7 cellular contexts compared by ENCODE assay signal in the genomic region with DNA sequence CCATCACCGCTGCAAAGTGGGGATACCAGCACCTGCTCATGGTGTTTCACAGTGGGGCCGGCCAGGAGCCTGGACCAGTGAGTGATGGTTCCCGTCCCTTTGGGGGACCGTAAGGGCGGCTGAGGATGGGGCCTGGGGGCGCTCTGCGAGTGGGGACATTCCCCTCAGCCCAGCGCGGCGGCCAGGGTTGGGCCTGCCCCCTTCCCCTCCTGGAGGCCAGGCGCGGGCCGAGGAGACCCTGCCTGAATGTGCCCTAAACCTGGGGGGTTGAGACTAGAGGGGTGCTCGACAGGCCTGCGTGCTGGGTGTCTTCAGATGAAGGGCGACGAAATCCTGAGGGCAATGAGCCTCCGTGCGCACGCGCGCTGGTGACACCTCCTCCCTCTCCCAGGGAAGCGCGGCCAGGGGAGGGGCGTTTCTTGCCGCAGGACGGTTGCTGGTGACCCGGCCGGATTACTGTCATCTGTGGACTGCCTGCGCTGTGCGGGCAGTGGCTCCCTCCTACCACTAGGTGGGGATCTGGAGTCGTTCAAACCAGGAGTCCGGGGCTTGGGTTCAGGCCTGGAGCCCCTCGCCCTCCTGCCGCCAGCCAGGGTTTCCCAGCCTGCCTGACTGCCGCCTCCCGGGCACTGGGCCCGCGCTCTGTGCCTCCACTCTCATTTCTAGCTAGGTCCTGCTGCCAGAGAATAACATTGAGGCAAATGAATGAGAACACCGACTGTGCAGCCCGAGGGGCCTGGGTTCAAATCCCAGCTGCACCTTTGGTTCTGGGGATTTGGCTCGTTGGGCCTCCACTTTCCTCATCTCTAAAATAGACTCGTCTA. TPM values are rescaled to one million over a fixed set of nuclear protein-coding genes. Genes with fewer than 3 reads are reported as not detected.
DNase-seq lines count a peak whose midpoint lies in the region; ATAC-seq and TF ChIP-seq lines count a peak whose summit lies in the region.

No MANE protein-coding gene starts in this region.

- DNase-seq in GM12865 (ENCODE audit: low read depth) (peak; percentile 75), PC-3 (peak; percentile 94), foreskin melanocyte (peak; percentile 70), nephron progenitor cell (peak; percentile 95), upper lobe of left lung (peak; percentile 81 to 93)

- H4K20me1 ChIP-seq in PC-3 (ENCODE audit: low read length): no peaks in the 10 kb centered on the region

- H3K4me3 Mint-ChIP-seq in activated T-helper 17 cell treated with anti-CD3 and anti-CD28 coated beads, Interleukin-2, amount 50 U/mL, for 72 hours: no peak overlapping the region
- peak overlapping the region; percentile 60 for H3K4me3 Mint-ChIP-seq in nephron progenitor cell

- TF ChIP-seq RAD21 in Ishikawa (IDR thresholded peaks at IDR 0.05; ENCODE audit: low read depth): peak; percentile 84

- H3K9me2 ChIP-seq in PC-3 (replicated peaks; ENCODE audit: low read length): no peaks in the 10 kb centered on the region

- peaks cover 9% of the 10 kb centered on the region for H3K79me2 ChIP-seq in PC-3 (ENCODE audit: low read length)

- CTCF ChIA-PET in PC-3 (lab: Charles Lee): interaction anchor here (0.5 to 1.2 kb wide), 7 partner anchors 10 to 407 kb away, joined by 3 to 9 read pairs (median 4); no protein-coding TSS in a partner anchor

- TF ChIP-seq POLR2A in upper lobe of left lung (IDR thresholded peaks at IDR 0.05): peak in 1 of 4 donors; percentile 34

- peak; percentile 95 for TF ChIP-seq CTCF in GM12865 (IDR thresholded peaks at IDR 0.05; ENCODE audit: insufficient read depth, low read depth, low read length, missing control alignments)
- peak; percentile 99 for TF ChIP-seq CTCF in PC-3 (conservative IDR thresholded peaks at IDR 0.05; ENCODE audit: low read depth, low read length)
- peak; percentile 96 for TF ChIP-seq CTCF in nephron progenitor cell (IDR thresholded peaks at IDR 0.05)
- peak; percentile 88 to 97 (median 94) for TF ChIP-seq CTCF in upper lobe of left lung (IDR thresholded peaks at IDR 0.05)

- no peaks in the 10 kb centered on the region for H3K4me1 Mint-ChIP-seq in activated T-helper 17 cell treated with anti-CD3 and anti-CD28 coated beads, Interleukin-2, amount 50 U/mL, for 72 hours
- H3K4me1 Mint-ChIP-seq in nephron progenitor cell: peaks cover 21% of the 10 kb centered on the region

- ATAC-seq in PC-3 (peak; percentile 59), upper lobe of left lung (ENCODE audit: low FRiP score in 2 of 2) (peak; percentile 80 to 86)
- peak; percentile 57 for ATAC-seq in activated T-helper 17 cell treated with anti-CD3 and anti-CD28 coated beads, Interleukin-2, amount 50 U/mL, for 72 hours (replicated peaks)

- H3K9me3 Mint-ChIP-seq in activated T-helper 17 cell treated with anti-CD3 and anti-CD28 coated beads, Interleukin-2, amount 50 U/mL, for 72 hours: no peaks in the 10 kb centered on the region
- no peaks in the 10 kb centered on the region for H3K9me3 Mint-ChIP-seq in nephron progenitor cell

- H3K36me3 Mint-ChIP-seq in activated T-helper 17 cell treated with anti-CD3 and anti-CD28 coated beads, Interleukin-2, amount 50 U/mL, for 72 hours (ENCODE audit: low read depth): no peaks in the 10 kb centered on the region
- no peaks in the 10 kb centered on the region for H3K36me3 Mint-ChIP-seq in nephron progenitor cell (ENCODE audit: low read depth)

- H3F3A ChIP-seq in PC-3 (ENCODE audit: low read length, unreplicated experiment): no peaks in the 10 kb centered on the region

- H3K27me3 ChIP-seq in PC-3 (ENCODE audit: low read length) (no peaks in the 10 kb centered on the region), upper lobe of left lung (peaks cover 0 to 8% (median 0%) of the 10 kb centered on the region in 4 donors)

- H3K27ac Mint-ChIP-seq in activated T-helper 17 cell treated with anti-CD3 and anti-CD28 coated beads, Interleukin-2, amount 50 U/mL, for 72 hours: no peak overlapping the region
- no peak overlapping the region for H3K27ac Mint-ChIP-seq in nephron progenitor cell

- BruUV-seq in PC-3 (replicated peaks; lab: Mats Ljungman, UMichigan): no TSS peak

- POLR2A ChIA-PET in PC-3 (lab: Charles Lee; ENCODE audit: unreplicated experiment): no interaction called here

- TF ChIP-seq EP300 in Ishikawa (IDR thresholded peaks at IDR 0.05; ENCODE audit: borderline replicate concordance) (no peak), upper lobe of left lung (IDR thresholded peaks at IDR 0.05) (no peak)

- peak overlapping the region; percentile 60 for H2AFZ ChIP-seq in PC-3 (ENCODE audit: low read length)

- peak overlapping the region; percentile 54 for H3K4me2 ChIP-seq in PC-3 (ENCODE audit: low read length)

- 25 to 69% methylated on average over 8 to 42 of the region's 43 CpGs for WGBS in upper lobe of left lung, 2 donors

- H3K36me3 ChIP-seq in PC-3 (ENCODE audit: low read depth, low read length) (no peaks in the 10 kb centered on the region), upper lobe of left lung (no peaks in the 10 kb centered on the region)

- H3K27ac ChIP-seq in PC-3 (ENCODE audit: low read length) (no peak overlapping the region), upper lobe of left lung (peak overlapping the region; percentile 90 to 97 (median 92))

- peaks cover 22% of the 10 kb centered on the region for H3K4me1 ChIP-seq in PC-3 (ENCODE audit: insufficient read depth, low read length)
- peaks cover 34 to 55% (median 38%) of the 10 kb centered on the region in 4 donors for H3K4me1 ChIP-seq in upper lobe of left lung

- intact Hi-C loops in PC-3 (cut with micrococcal nuclease): loop anchor here (1.0 to 10.0 kb wide), 3 partner anchors 135 to 268 kb away; no protein-coding TSS in a partner anchor

- H3K9me3 ChIP-seq in PC-3 (ENCODE audit: low read length) (no peaks in the 10 kb centered on the region), upper lobe of left lung (no peaks in the 10 kb centered on the region)

- H3K4me3 ChIP-seq in GM12865 (ENCODE audit: low read depth, low read length) (no peak overlapping the region), PC-3 (ENCODE audit: low read length) (peak overlapping the region; percentile 8; the same call in 1 of the 2 replicates), upper lobe of left lung (peak overlapping the region in 2 of 4 donors; percentile 18 to 19)

- 0 out of 2 replicates have a peak overlapping the region, but pooled peaks have one; percentile 7 for H3K9ac ChIP-seq in PC-3 (ENCODE audit: low read length)

- H3K27me3 Mint-ChIP-seq in activated T-helper 17 cell treated with anti-CD3 and anti-CD28 coated beads, Interleukin-2, amount 50 U/mL, for 72 hours: peaks cover 24% of the 10 kb centered on the region
- H3K27me3 Mint-ChIP-seq in nephron progenitor cell (ENCODE audit: low read depth, poor library complexity): peaks cover 52% of the 10 kb centered on the region

TF ChIP-seq in Ishikawa, 13 proteins besides CTCF, POLR2A, EP300 and RAD21:
- TF ChIP-seq ZBTB7A (IDR thresholded peaks at IDR 0.05; ENCODE audit: low read depth): peak; percentile 77; the same call in 1 of the 2 replicates
- no peak for TF ChIP-seq CEBPB (IDR thresholded peaks at IDR 0.05)
- TF ChIP-seq MAX (IDR thresholded peaks at IDR 0.05): peak; percentile 55

RNA-seq across cellular contexts. Expression of gene TBX2, which starts 17.1 kb away (rescaled TPM):
- total RNA-seq in PC-3 (2014; rRNA removed): 7.1 and 8.5 TPM in 2 replicates
- total RNA-seq in activated T-helper 17 cell treated with anti-CD3 and anti-CD28 coated beads, Interleukin-2, amount 50 U/mL, for 72 hours: not detected
- total RNA-seq in upper lobe of left lung: 100 to 1,000 TPM in 2 of 6 donors, 10 to 100 TPM in 4; 22.4 to 130 (median 92.7) TPM

RNA-seq across cellular contexts. Expression of gene TBX4, which starts 35.5 kb away (rescaled TPM):
- total RNA-seq in PC-3 (2014; rRNA removed) (not detected in 2 replicates), upper lobe of left lung (10 to 100 TPM; 10.2 to 69.1 (median 22.7) TPM)
- not detected for total RNA-seq in activated T-helper 17 cell treated with anti-CD3 and anti-CD28 coated beads, Interleukin-2, amount 50 U/mL, for 72 hours

Comparison
In these comparisons a context has a peak if more than half of its experiments do, and no peak if none do; other contexts are left out.
1. RNA of gene TBX4, which starts 35.5 kb away (total RNA-seq): 10.2 to 69.1 TPM in upper lobe of left lung; not detected in PC-3 and not detected in activated T-helper 17 cell treated with anti-CD3 and anti-CD28 coated beads, Interleukin-2, amount 50 U/mL, for 72 hours; every median in the first group is over 10 times any median in the second.
2. Peak in every context shown above with its lines, with median percentiles within 50 percentile points of each other: DNase-seq, CTCF ChIP-seq and ATAC-seq.